Comparison of ENCODE assay signal across 8 cellular contexts in genomic region chr12:94831081-94831747, GRCh38.
DNase-seq lines count a peak whose midpoint lies in the region; ATAC-seq and TF ChIP-seq lines count a peak whose summit lies in the region.

No MANE protein-coding gene starts in this region.

- ATAC-seq in GM21526 (IDR thresholded peaks at IDR 0.05; ENCODE audit: low FRiP score, unreplicated experiment) (peak; percentile 82), esophagus mucosa (peak; percentile 57), omental fat pad (ENCODE audit: low FRiP score) (no peak)

- no peak overlapping the region for H4K5ac ChIP-seq in H9 (ENCODE audit: insufficient read length, low read depth, low read length)

- peaks cover 0 to 2% (median 0%) of the 10 kb centered on the region in 3 experiments; a peak in 2 of 7 replicates for H3K36me3 Mint-ChIP-seq in H9 (ENCODE audit: insufficient read depth in 1 of 3, low read depth in 3 of 3)

- H3K27ac Mint-ChIP-seq in H9: no peak overlapping the region; a peak in 1 of 7 replicates

- TF ChIP-seq CTCF in HL-60 (IDR thresholded peaks at IDR 0.05; ENCODE audit: insufficient read depth, low read length) (no peak), H9 (conservative IDR thresholded peaks at IDR 0.05) (no peak), omental fat pad (IDR thresholded peaks at IDR 0.05) (no peak)

- no peak overlapping the region for H2AFZ ChIP-seq in H9 (ENCODE audit: low read length)

- H2AK5ac ChIP-seq in H9 (ENCODE audit: insufficient read length, low read length): no peak overlapping the region

- H3K9ac ChIP-seq in H9 (ENCODE audit: extremely low read depth, insufficient read length, low read length): no peak overlapping the region

- H3K79me2 ChIP-seq in H9 (ENCODE audit: insufficient read depth, low read length): no peaks in the 10 kb centered on the region

- peaks cover 6% of the 10 kb centered on the region; the same call in 1 of the 2 replicates for H3K27me3 Mint-ChIP-seq in H9 (ENCODE audit: low read depth)

- peaks cover 21 to 26% of the 10 kb centered on the region in 2 experiments for H3K4me1 Mint-ChIP-seq in H9

- H4K91ac ChIP-seq in H9 (ENCODE audit: insufficient read length, low read depth, low read length): no peak overlapping the region

- no peaks in the 10 kb centered on the region for H4K20me1 ChIP-seq in H9 (ENCODE audit: control insufficient read depth, insufficient read depth, insufficient read length)

- no peak overlapping the region for H4K8ac ChIP-seq in H9 (replicated peaks; ENCODE audit: insufficient read length, low read depth, low read length)

- no peak overlapping the region for H2BK5ac ChIP-seq in H9 (ENCODE audit: insufficient read length, low read length)

- no peak overlapping the region for H2BK20ac ChIP-seq in H9 (ENCODE audit: low read depth, low read length, poor library complexity, severe bottlenecking)

- H3K27ac ChIP-seq in HL-60 (replicated peaks) (no peak overlapping the region), H9 (ENCODE audit: insufficient read length, low read depth, low read length) (no peak overlapping the region)

- no peak overlapping the region for H3K4ac ChIP-seq in H9 (ENCODE audit: low read depth, low read length)

- H3K4me2 ChIP-seq in H9 (ENCODE audit: insufficient read depth, insufficient read length, low read length): no peak overlapping the region

- H3K14ac ChIP-seq in H9 (ENCODE audit: insufficient read depth, low read length): no peak overlapping the region

- no peak overlapping the region for H3K23ac ChIP-seq in H9 (ENCODE audit: insufficient read length, low read depth, low read length)

- H3K23me2 ChIP-seq in H9 (ENCODE audit: insufficient read length, low read depth, low read length, poor library complexity, severe bottlenecking): no peaks in the 10 kb centered on the region

- no peak overlapping the region for H3K4me3 ChIP-seq in HL-60 (replicated peaks; ENCODE audit: insufficient read depth, low read length)

- H3K79me1 ChIP-seq in H9 (ENCODE audit: insufficient read depth, low read depth, low read length, poor library complexity, severe bottlenecking): no peaks in the 10 kb centered on the region

- no peak overlapping the region for H3T11ph ChIP-seq in H9 (ENCODE audit: low read length)

- DNase-seq in NCI-H2081 (lab: John Stamatoyannopoulos, UW) (peak; percentile 5 to 55), NCI-H2081 treated with DMSO at 0.1 percent for 48 hours (lab: John Stamatoyannopoulos, UW) (no peak), HL-60 (ENCODE audit: low read depth in 1 of 2, low spot score in 1 of 2) (peak; percentile 10 to 38), H9 (no peak), omental fat pad (ENCODE audit: low spot score) (no peak), DMS79 (lab: John Stamatoyannopoulos, UW) (no peak)

- H3K9me3 Mint-ChIP-seq in H9: peaks cover 3 to 13% of the 10 kb centered on the region in 2 experiments; a peak in 4 of 5 replicates

- no peak overlapping the region for H3K4me3 Mint-ChIP-seq in H9

- no peak overlapping the region for H2BK15ac ChIP-seq in H9 (ENCODE audit: low read depth, low read length)

- H3K56ac ChIP-seq in H9 (ENCODE audit: insufficient read length, low read depth, low read length): no peak overlapping the region

- no peak overlapping the region for H2BK120ac ChIP-seq in H9 (ENCODE audit: low read depth, low read length, poor library complexity, severe bottlenecking)

- H3K9me3 ChIP-seq in H9 (ENCODE audit: control insufficient read depth, low read depth, low read length): no peaks in the 10 kb centered on the region

- H2BK12ac ChIP-seq in H9 (ENCODE audit: insufficient read length, low read depth, low read length): no peak overlapping the region

- WGBS in H9 (ENCODE audit: extremely low coverage, insufficient read length, low lambda C conversion rate): no CpG with 5 or more reads among the region's 9 CpGs

- no peaks in the 10 kb centered on the region for H3K4me1 ChIP-seq in H9 (ENCODE audit: insufficient read depth, low read length)

- H3K27me3 ChIP-seq in HL-60 (ENCODE audit: insufficient read depth, poor library complexity, severe bottlenecking) (no peaks in the 10 kb centered on the region), H9 (ENCODE audit: insufficient read depth, low read length) (no peaks in the 10 kb centered on the region)

- no peak overlapping the region for H3K18ac ChIP-seq in H9 (ENCODE audit: insufficient read length, low read depth, low read length)

Comparison
In these comparisons a context has a peak if more than half of its experiments do, and no peak if none do; other contexts are left out.
1. DNase-seq: peak in NCI-H2081 (2 of 2) and HL-60 (2 of 2); none in NCI-H2081 treated with DMSO at 0.1 percent for 48 hours (single experiment), H9 (single experiment), omental fat pad (single experiment) and DMS79 (single experiment).